ENCODE assay signal across 9 cellular contexts in genomic region chr3:53493997-53494791, GRCh38. TPM values are rescaled to one million over a fixed set of nuclear protein-coding genes. Genes with fewer than 3 reads are reported as not detected.
DNase-seq lines count a peak whose midpoint lies in the region; ATAC-seq and TF ChIP-seq lines count a peak whose summit lies in the region.
"Had no signal": no experiment of that assay in that cellular context is flagged by ENCODE, and none has a peak within 500 bp of the region (broad histone marks: within the 10 kb centered on the region; RNA-seq: fewer than 3 reads in every experiment).

TSS of gene CACNA1D (plus strand) at chr3:53494611. CDS start at chr3:53495167, 556 bp downstream.

- H3K27me3 Mint-ChIP-seq in Calu3 (ENCODE audit: unreplicated experiment), result no peaks in the 10 kb centered on the region
- peaks cover 67% of the 10 kb centered on the region for H3K27me3 Mint-ChIP-seq in activated naive CD8-positive, alpha-beta T cell treated with anti-CD3 and anti-CD28 coated beads, Interleukin-2, amount 10 ng/mL, durations not matched to agents 7 days and 5 days

- no peak for TF ChIP-seq POLR2A in sigmoid colon (IDR thresholded peaks at IDR 0.05)

- TF ChIP-seq EP300 in sigmoid colon (IDR thresholded peaks at IDR 0.05), result no peak

- H3K9me3 Mint-ChIP-seq in Calu3 (ENCODE audit: low read depth, unreplicated experiment), result no peaks in the 10 kb centered on the region
- no peaks in the 10 kb centered on the region for H3K9me3 Mint-ChIP-seq in activated naive CD8-positive, alpha-beta T cell treated with anti-CD3 and anti-CD28 coated beads, Interleukin-2, amount 10 ng/mL, durations not matched to agents 7 days and 5 days

- H3K27ac ChIP-seq in iPS DF 6.9 (ENCODE audit: low read length) (no peak within 1 kb of the TSS), sigmoid colon (peak within 1 kb of the TSS in 3 of 4 donors; percentile 53 to 66 (median 65))

- CTCF ChIA-PET in Calu3 (lab: Charles Lee), result interaction anchor here (1.0 to 2.9 kb wide), 6 partner anchors 9 to 214 kb away, joined by 3 to 14 read pairs (median 4); no protein-coding TSS in a partner anchor

- ATAC-seq in activated naive CD8-positive, alpha-beta T cell treated with anti-CD3 and anti-CD28 coated beads, Interleukin-2, amount 10 ng/mL, durations not matched to agents 7 days and 5 days (ENCODE audit: low read depth), result peak; percentile 44
- ATAC-seq in HG03039 (IDR thresholded peaks at IDR 0.05; ENCODE audit: unreplicated experiment) (no peak), HG03457 (IDR thresholded peaks at IDR 0.05; ENCODE audit: unreplicated experiment) (no peak)

- H3K36me3 ChIP-seq in iPS DF 6.9 (ENCODE audit: control insufficient read depth, insufficient read depth, low read length) (no peaks in the 10 kb centered on the region), sigmoid colon (no peaks in the 10 kb centered on the region)

- H3K4me3 ChIP-seq in iPS DF 6.9 (ENCODE audit: low read length), result peak within 1 kb of the TSS; percentile 73
- H3K4me3 ChIP-seq in sigmoid colon, result peak within 1 kb of the TSS; percentile 47 to 64 (median 60)

- no peak for TF ChIP-seq CTCF in Calu3 (IDR thresholded peaks at IDR 0.05; ENCODE audit: unreplicated experiment)
- no peak for TF ChIP-seq CTCF in sigmoid colon (IDR thresholded peaks at IDR 0.05)

- peaks cover 24% of the 10 kb centered on the region for H3K27me3 ChIP-seq in iPS DF 6.9 (ENCODE audit: control insufficient read depth, insufficient read depth, low read length)
- peaks cover 0 to 12% (median 0%) of the 10 kb centered on the region in 3 donors for H3K27me3 ChIP-seq in sigmoid colon

- no peaks in the 10 kb centered on the region for H3K9me3 ChIP-seq in iPS DF 6.9 (ENCODE audit: control insufficient read depth, insufficient read depth, low read length)
- no peaks in the 10 kb centered on the region for H3K9me3 ChIP-seq in sigmoid colon

- POLR2A ChIA-PET in activated naive CD8-positive, alpha-beta T cell treated with anti-CD3 and anti-CD28 coated beads, Interleukin-2, amount 10 ng/mL, durations not matched to agents 7 days and 5 days (lab: Charles Lee), result no interaction called here

- peak within 1 kb of the TSS; percentile 30 for H3K27ac Mint-ChIP-seq in Calu3 (ENCODE audit: unreplicated experiment)
- no peak within 1 kb of the TSS for H3K27ac Mint-ChIP-seq in activated naive CD8-positive, alpha-beta T cell treated with anti-CD3 and anti-CD28 coated beads, Interleukin-2, amount 10 ng/mL, durations not matched to agents 7 days and 5 days

- intact Hi-C loops in Calu3 (cut with micrococcal nuclease; ENCODE audit: unreplicated experiment) (no loop called here), sigmoid colon (cut with DNase I) (loop anchor here (5.0 to 10.0 kb wide), 2 partner anchors 213 to 391 kb away; partner anchors contain the start of gene ACTR8)

- peak; percentile 89 for DNase-seq in Calu3
- peak; percentile 28 for DNase-seq in HuH-7 (ENCODE audit: low spot score)
- DNase-seq in activated naive CD8-positive, alpha-beta T cell treated with anti-CD3 and anti-CD28 coated beads, Interleukin-2, amount 10 ng/mL, durations not matched to agents 7 days and 5 days, result peak; percentile 47
- DNase-seq in iPS DF 6.9 (ENCODE audit: low read depth, low spot score), result peak; percentile 61
- DNase-seq in sigmoid colon, result no peak
- no peak for DNase-seq in NCI-H524 (lab: John Stamatoyannopoulos, UW)

- H3K4me3 Mint-ChIP-seq in Calu3 (ENCODE audit: low read depth, unreplicated experiment), result peak within 1 kb of the TSS; percentile 71
- no peak within 1 kb of the TSS for H3K4me3 Mint-ChIP-seq in activated naive CD8-positive, alpha-beta T cell treated with anti-CD3 and anti-CD28 coated beads, Interleukin-2, amount 10 ng/mL, durations not matched to agents 7 days and 5 days

- H3K36me3 Mint-ChIP-seq in Calu3 (ENCODE audit: insufficient read depth, unreplicated experiment), result peaks cover 25% of the 10 kb centered on the region
- no peaks in the 10 kb centered on the region for H3K36me3 Mint-ChIP-seq in activated naive CD8-positive, alpha-beta T cell treated with anti-CD3 and anti-CD28 coated beads, Interleukin-2, amount 10 ng/mL, durations not matched to agents 7 days and 5 days

- peaks cover 27% of the 10 kb centered on the region for H3K4me1 Mint-ChIP-seq in Calu3 (ENCODE audit: low read depth, unreplicated experiment)
- H3K4me1 Mint-ChIP-seq in activated naive CD8-positive, alpha-beta T cell treated with anti-CD3 and anti-CD28 coated beads, Interleukin-2, amount 10 ng/mL, durations not matched to agents 7 days and 5 days, result peaks cover 1% of the 10 kb centered on the region

- no CpG with 5 or more reads among the region's 120 CpGs for WGBS in iPS DF 6.9 (ENCODE audit: insufficient coverage, insufficient read length)
- 0 to 1% methylated on average over 120 of the region's 120 CpGs for WGBS in sigmoid colon, 2 donors

- H3K4me1 ChIP-seq in iPS DF 6.9 (ENCODE audit: control insufficient read depth, insufficient read depth, low read length), result no peaks in the 10 kb centered on the region; the same call in none of the 2 replicates
- H3K4me1 ChIP-seq in sigmoid colon, result peaks cover 0 to 52% (median 49%) of the 10 kb centered on the region in 4 donors

- no TSS peak for BruUV-seq in Calu3 (replicated peaks; lab: Mats Ljungman, UMichigan)

RNA-seq across cellular contexts. Expression of gene CACNA1D, which starts in this region (rescaled TPM):
- total RNA-seq in Calu3 (2022) (36.3 and 48.3 TPM in 2 replicates), sigmoid colon (1 to 10 TPM; 4.8 to 9.7 (median 5.4) TPM)
- total RNA-seq in activated naive CD8-positive, alpha-beta T cell treated with anti-CD3 and anti-CD28 coated beads, Interleukin-2, amount 10 ng/mL, durations not matched to agents 7 days and 5 days, result not detected
- 1 to 10 TPM; 1.2 to 4.3 (median 3.2) TPM for polyA plus RNA-seq in sigmoid colon
- total RNA-seq: pulmonary artery endothelial cell had no signal

Comparison
In these comparisons a context has a peak if more than half of its experiments do, and no peak if none do; other contexts are left out.
1. RNA of gene CACNA1D (total RNA-seq): 36.3 to 48.3 TPM in Calu3 and 4.8 to 9.7 TPM in sigmoid colon; not detected in activated naive CD8-positive, alpha-beta T cell treated with anti-CD3 and anti-CD28 coated beads, Interleukin-2, amount 10 ng/mL, durations not matched to agents 7 days and 5 days; every median in the first group is over 4 times any median in the second.
2. Peak in DNase-seq and ATAC-seq in activated naive CD8-positive, alpha-beta T cell treated with anti-CD3 and anti-CD28 coated beads, Interleukin-2, amount 10 ng/mL, durations not matched to agents 7 days and 5 days; RNA of the gene not detected or under 1 TPM.
3. DNase-seq: peak in Calu3 (single experiment), HuH-7 (single experiment) and iPS DF 6.9 (single experiment); none in sigmoid colon (single experiment) and NCI-H524 (0 of 2).